Comparison of ENCODE assay signal across 9 cellular contexts in the genomic region with DNA sequence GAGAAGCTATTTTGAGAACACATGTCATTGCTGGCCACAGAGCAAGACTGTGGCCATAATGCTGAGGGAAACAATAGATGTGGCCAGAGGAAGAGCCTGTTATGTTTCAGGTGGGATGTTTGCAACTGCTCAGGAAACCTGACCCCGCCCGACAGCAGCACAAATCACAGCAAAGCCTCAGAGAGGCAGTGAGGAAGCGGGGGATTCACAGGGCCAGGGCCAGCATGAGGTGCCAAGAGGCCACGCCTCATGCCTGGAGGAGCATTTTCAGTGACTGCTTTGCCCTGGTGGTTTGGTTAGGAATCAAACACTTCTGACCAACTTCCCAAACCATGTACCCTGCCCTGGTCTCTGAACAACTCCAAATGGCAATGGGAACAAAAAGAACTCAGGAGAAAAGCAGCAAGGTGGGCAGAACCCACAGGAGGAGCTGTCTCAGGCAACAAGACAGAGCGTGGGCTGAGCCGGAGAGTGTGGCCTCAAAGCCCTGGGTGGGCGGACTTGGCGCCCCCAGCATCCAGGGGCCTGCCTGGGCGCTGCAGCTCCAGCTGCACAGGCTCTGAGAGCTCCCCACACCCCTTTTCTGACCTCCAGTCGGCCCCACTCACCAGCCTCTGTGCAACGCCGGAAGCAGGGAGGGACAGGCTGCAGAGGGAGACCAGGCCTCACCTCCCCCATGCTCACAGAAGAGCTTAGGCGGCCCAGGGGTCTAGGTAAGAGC. TPM values are rescaled to one million over a fixed set of nuclear protein-coding genes. Genes with fewer than 3 reads are reported as not detected.
DNase-seq lines count a peak whose midpoint lies in the region; TF ChIP-seq lines count a peak whose summit lies in the region.
"Had no signal": no experiment of that assay in that cellular context is flagged by ENCODE, and none has a peak within 500 bp of the region (broad histone marks: within the 10 kb centered on the region; RNA-seq: fewer than 3 reads in every experiment).

No MANE protein-coding gene starts in this region.

- peak overlapping the region; percentile 18 to 73 (median 55) for H3K4me3 Mint-ChIP-seq in immature natural killer cell
- H3K4me3 Mint-ChIP-seq: activated T-cell treated with anti-CD3 and anti-CD28 coated beads, Interleukin-2, amount 50 U/mL, for 4 hours had no signal

- no peak for TF ChIP-seq CTCF in GM13976 (IDR thresholded peaks at IDR 0.05; ENCODE audit: borderline replicate concordance, control extremely low read depth, extremely low read depth, insufficient read depth, missing control alignments)

- H3K9me3 ChIP-seq in adipocyte (ENCODE audit: control insufficient read depth, low read length), result no peaks in the 10 kb centered on the region
- no peaks in the 10 kb centered on the region for H3K9me3 ChIP-seq in skeletal muscle tissue (ENCODE audit: control insufficient read depth in 3 of 3, low read length in 3 of 3)

- peak; percentile 73 for DNase-seq in GM13976 (ENCODE audit: low spot score)
- DNase-seq in adipocyte (ENCODE audit: low read depth), result peak; percentile 44
- no peak for DNase-seq in immature natural killer cell
- DNase-seq in NCI-H2171 treated with DMSO at 0.1 percent for 48 hours (lab: John Stamatoyannopoulos, UW), result no peak
- no peak for DNase-seq in NCI-H187 (lab: John Stamatoyannopoulos, UW)
- no peak for DNase-seq in glomerular visceral epithelial cell (ENCODE audit: extremely low spot score)
- DNase-seq in NCI-H524 treated with DMSO at 0.1 percent for 48 hours (lab: John Stamatoyannopoulos, UW), result no peak
- DNase-seq: activated T-cell treated with anti-CD3 and anti-CD28 coated beads, Interleukin-2, amount 50 U/mL, for 4 hours had no signal

- H3K27me3 Mint-ChIP-seq in immature natural killer cell (ENCODE audit: low read depth in 3 of 3), result peaks cover 0 to 9% (median 0%) of the 10 kb centered on the region in 3 donors

- no peaks in the 10 kb centered on the region for H3K27me3 ChIP-seq in adipocyte (replicated peaks; ENCODE audit: control insufficient read depth, insufficient read depth, low read length)
- H3K27me3 ChIP-seq in skeletal muscle tissue (ENCODE audit: control insufficient read depth in 3 of 3, insufficient read depth in 3 of 3, low read length in 3 of 3), result no peaks in the 10 kb centered on the region

- H3K4me1 ChIP-seq in adipocyte (ENCODE audit: control insufficient read depth, insufficient read depth, low read length) (peaks cover 16% of the 10 kb centered on the region), skeletal muscle tissue (ENCODE audit: control insufficient read depth in 3 of 3, insufficient read depth in 3 of 3, low read length in 3 of 3) (peaks cover 40 to 59% (median 53%) of the 10 kb centered on the region in 3 donors)

- H3K9me3 Mint-ChIP-seq in immature natural killer cell, result no peaks in the 10 kb centered on the region
- H3K9me3 Mint-ChIP-seq: activated T-cell treated with anti-CD3 and anti-CD28 coated beads, Interleukin-2, amount 50 U/mL, for 4 hours had no signal

- H3K9ac ChIP-seq in adipocyte (ENCODE audit: low read length), result peak overlapping the region; percentile 75
- H3K9ac ChIP-seq in skeletal muscle tissue (ENCODE audit: low read depth in 1 of 3, low read length in 3 of 3), result peak overlapping the region in 2 of 3 donors; percentile 47 to 73

- peaks cover 45% of the 10 kb centered on the region for H3K36me3 ChIP-seq in adipocyte (ENCODE audit: control insufficient read depth, insufficient read depth, low read length, severe bottlenecking)
- H3K36me3 ChIP-seq in skeletal muscle tissue (ENCODE audit: control insufficient read depth in 3 of 3, insufficient read depth in 3 of 3, low read length in 3 of 3), result peaks cover 14 to 21% (median 19%) of the 10 kb centered on the region in 3 donors

- H3K4me1 Mint-ChIP-seq in immature natural killer cell, result peaks cover 20 to 26% of the 10 kb centered on the region in 2 donors

- H3K27ac ChIP-seq in skeletal muscle tissue (ENCODE audit: low read depth, low read length), result peak overlapping the region; percentile 81

- H3K36me3 Mint-ChIP-seq in immature natural killer cell, result peaks cover 18 to 33% (median 30%) of the 10 kb centered on the region in 3 donors

- H3K4me3 ChIP-seq in adipocyte (ENCODE audit: low read length) (no peak overlapping the region), skeletal muscle tissue (ENCODE audit: low read length in 3 of 3) (peak overlapping the region in 1 of 3 donors; percentile 22)

- H3K27ac Mint-ChIP-seq in immature natural killer cell, result peak overlapping the region in 5 of 6 donors; percentile 51 to 91 (median 74)

- in situ Hi-C loops in GM13976 (cut with MboI; ENCODE audit: low sequenced_read_pairs, unreplicated experiment), result no loop called here

RNA-seq across cellular contexts. Expression of a gene that starts 20.6 kb away (rescaled TPM):
- polyA plus RNA-seq in immature natural killer cell, result 1 to 10 TPM in 2 of 3 donors, under 1 TPM in 1; 0.90 to 5.9 (median 1.2) TPM
- 23.5 TPM for total RNA-seq in skeletal muscle tissue

RNA-seq across cellular contexts. Expression of a gene that starts 33.7 kb away (rescaled TPM):
- polyA plus RNA-seq in immature natural killer cell, result 100 to 1,000 TPM in 2 of 3 donors, 10 to 100 TPM in 1; 90.6 to 107 (median 104) TPM
- total RNA-seq in skeletal muscle tissue, result 24.0 TPM

RNA-seq across cellular contexts. Expression of a gene that starts 45.5 kb away (rescaled TPM):
- 10 to 100 TPM; 18.6 to 26.4 (median 21.4) TPM for polyA plus RNA-seq in immature natural killer cell
- total RNA-seq in skeletal muscle tissue, result 14.1 TPM

RNA-seq across cellular contexts. Expression of a gene that starts 50.4 kb away (rescaled TPM):
- polyA plus RNA-seq in immature natural killer cell, result under 1 TPM in 1 of 3 donors, not detected in 2; 0.37 TPM
- total RNA-seq in skeletal muscle tissue, result 1.0 TPM

Comparison
In these comparisons a context has a peak if more than half of its experiments do, and no peak if none do; other contexts are left out.
1. DNase-seq: peak in GM13976 (single experiment) and adipocyte (single experiment); none in immature natural killer cell (0 of 3), NCI-H2171 treated with DMSO at 0.1 percent for 48 hours (single experiment), NCI-H187 (0 of 2), glomerular visceral epithelial cell (single experiment) and NCI-H524 treated with DMSO at 0.1 percent for 48 hours (single experiment).